Comparison of ENCODE assay signal across 31 cellular contexts in genomic region chr3:120204338-120204737, GRCh38.
"Had no signal": no experiment of that assay in that cellular context is flagged by ENCODE, and none has a peak within 500 bp of the region (broad histone marks: within the 10 kb centered on the region; RNA-seq: fewer than 3 reads in every experiment).

No MANE protein-coding gene starts in this region.

- H3K4me3 ChIP-seq: coronary artery, dorsolateral prefrontal cortex had no signal

- H3K36me3 Mint-ChIP-seq: activated CD8-positive, alpha-beta memory T cell treated with anti-CD3 and anti-CD28 coated beads, Interleukin-2, amount 10 ng/mL, durations not matched to agents 7 days and 5 days; activated naive CD8-positive, alpha-beta T cell had no signal

- H3K27me3 ChIP-seq: brain microvascular endothelial cell, dorsolateral prefrontal cortex had no signal

- H3K9me3 Mint-ChIP-seq: activated B cell treated with CpG ODN at 0.5 μM for 24 hours; activated T-helper 1 cell treated with anti-CD3 and anti-CD28 coated beads, Interleukin-12 subunit alpha, Interleukin-12 subunit beta, Interleukin-2, Interleukin-4 antibody, amounts not matched to agents 30 ng/mL and 10 ng/mL and 1 ng/mL, durations not matched to agents 14 hours and 24 hours and 36 hours; activated T-helper 2 cell treated with anti-CD3 and anti-CD28 coated beads, Interferon-gamma antibody, Interleukin-2, Interleukin-4, amounts not matched to agents 10 μg/mL and 5 μg/mL and 100 μg/mL, durations not matched to agents 14 hours and 24 hours and 36 hours; central memory CD8-positive, alpha-beta T cell; dendritic cell treated with granulocyte-macrophage colony-stimulating factor and Interleukin-4, amounts not matched to agents 40 ng/mL and 50 ng/mL, for 4 days; endodermal cell; T-helper 2 cell treated with Interferon-gamma antibody and Interleukin-4, amounts not matched to agents 5 μg/mL and 100 μg/mL, for 36 hours had no signal

- H3K27ac ChIP-seq: brain microvascular endothelial cell, WERI-Rb-1 had no signal

- H3K4me3 Mint-ChIP-seq: activated B cell treated with CpG ODN at 0.5 μM for 24 hours; activated CD8-positive, alpha-beta memory T cell treated with anti-CD3 and anti-CD28 coated beads, Interleukin-2, amount 10 ng/mL, durations not matched to agents 7 days and 5 days; activated CD8-positive, alpha-beta T cell treated with anti-CD3 and anti-CD28 coated beads, Interleukin-2, amount 10 ng/mL, durations not matched to agents 7 days and 5 days; activated naive CD8-positive, alpha-beta T cell; activated T-helper 1 cell treated with anti-CD3 and anti-CD28 coated beads, Interleukin-12 subunit alpha, Interleukin-12 subunit beta, Interleukin-2, Interleukin-4 antibody, amounts not matched to agents 30 ng/mL and 10 ng/mL and 1 ng/mL, durations not matched to agents 14 hours and 24 hours and 36 hours; central memory CD8-positive, alpha-beta T cell; dendritic cell treated with granulocyte-macrophage colony-stimulating factor and Interleukin-4, amounts not matched to agents 40 ng/mL and 50 ng/mL, for 4 days; endodermal cell; T-helper 17 cell; T-helper 2 cell treated with Interferon-gamma antibody and Interleukin-4, amounts not matched to agents 5 μg/mL and 100 μg/mL, for 36 hours had no signal

- DNase-seq: activated B cell treated with CpG ODN at 0.5 μM for 24 hours; activated CD4-positive, alpha-beta T cell treated with anti-CD3 and anti-CD28 coated beads for 48 hours; activated CD4-positive, alpha-beta T cell treated with anti-CD3 and anti-CD28 coated beads, Interleukin-2, amount 50 U/mL, for 1 hour; activated CD4-positive, alpha-beta T cell treated with anti-CD3 and anti-CD28 coated beads, Interleukin-2, amount 50 U/mL, for 48 hours; activated CD8-positive, alpha-beta memory T cell treated with anti-CD3 and anti-CD28 coated beads, Interleukin-2, amount 10 ng/mL, durations not matched to agents 7 days and 5 days; activated CD8-positive, alpha-beta memory T cell treated with anti-CD3 and anti-CD28 coated beads, Interleukin-2, amount 50 U/mL, for 4 hours; activated CD8-positive, alpha-beta T cell treated with anti-CD3 and anti-CD28 coated beads, Interleukin-2, amount 10 ng/mL, durations not matched to agents 7 days and 5 days; activated effector memory CD4-positive, alpha-beta T cell treated with anti-CD3 and anti-CD28 coated beads, Interleukin-2, amount 50 U/mL, for 16 hours; activated naive CD4-positive, alpha-beta T cell treated with anti-CD3 and anti-CD28 coated beads, Interleukin-2, amount 50 U/mL, for 16 hours; activated T-cell treated with anti-CD3 and anti-CD28 coated beads, Interleukin-2, amount 50 U/mL, for 1 hour; activated T-cell treated with anti-CD3 and anti-CD28 coated beads, Interleukin-2, amount 50 U/mL, for 48 hours; amniotic stem cell; anterior cingulate cortex; brain microvascular endothelial cell; dorsolateral prefrontal cortex; effector memory CD4-positive, alpha-beta T cell; endodermal cell; foreskin fibroblast; T-helper 1 cell; T-helper 17 cell; T1000; WERI-Rb-1 had no signal

- H3K36me3 ChIP-seq: brain microvascular endothelial cell, WERI-Rb-1 had no signal

- H3K27ac Mint-ChIP-seq: activated B cell treated with CpG ODN at 0.5 μM for 24 hours; activated CD8-positive, alpha-beta memory T cell treated with anti-CD3 and anti-CD28 coated beads, Interleukin-2, amount 10 ng/mL, durations not matched to agents 7 days and 5 days; activated CD8-positive, alpha-beta T cell treated with anti-CD3 and anti-CD28 coated beads, Interleukin-2, amount 10 ng/mL, durations not matched to agents 7 days and 5 days; activated naive CD8-positive, alpha-beta T cell; activated T-helper 1 cell treated with anti-CD3 and anti-CD28 coated beads, Interleukin-12 subunit alpha, Interleukin-12 subunit beta, Interleukin-2, Interleukin-4 antibody, amounts not matched to agents 30 ng/mL and 10 ng/mL and 1 ng/mL, durations not matched to agents 14 hours and 24 hours and 36 hours; activated T-helper 2 cell treated with anti-CD3 and anti-CD28 coated beads, Interferon-gamma antibody, Interleukin-2, Interleukin-4, amounts not matched to agents 10 μg/mL and 5 μg/mL and 100 μg/mL, durations not matched to agents 14 hours and 24 hours and 36 hours; dendritic cell treated with granulocyte-macrophage colony-stimulating factor and Interleukin-4, amounts not matched to agents 40 ng/mL and 50 ng/mL, for 4 days; endodermal cell; T-helper 17 cell; T-helper 2 cell treated with Interferon-gamma antibody and Interleukin-4, amounts not matched to agents 5 μg/mL and 100 μg/mL, for 36 hours had no signal

- H3K27me3 Mint-ChIP-seq: dendritic cell treated with granulocyte-macrophage colony-stimulating factor and Interleukin-4, amounts not matched to agents 40 ng/mL and 50 ng/mL, for 4 days had no signal

- H3K4me1 Mint-ChIP-seq: activated B cell treated with CpG ODN at 0.5 μM for 24 hours; activated CD8-positive, alpha-beta memory T cell treated with anti-CD3 and anti-CD28 coated beads, Interleukin-2, amount 10 ng/mL, durations not matched to agents 7 days and 5 days; central memory CD8-positive, alpha-beta T cell; T-helper 17 cell had no signal

- ATAC-seq: activated CD4-positive, CD25-positive, alpha-beta regulatory T cell treated with anti-CD3 and anti-CD28 coated beads, Interleukin-2, amount 50 U/mL, for 24 hours; activated CD8-positive, alpha-beta memory T cell treated with anti-CD3 and anti-CD28 coated beads, Interleukin-2, amount 10 ng/mL, durations not matched to agents 7 days and 5 days; activated CD8-positive, alpha-beta T cell treated with anti-CD3 and anti-CD28 coated beads, Interleukin-2, amount 10 ng/mL, durations not matched to agents 7 days and 5 days; esophagus mucosa; T-helper 17 cell had no signal
